In genomic region chr1:62295921-62296451, GRCh38 we compare ENCODE assay signal across 1 cellular context.
TF ChIP-seq lines count a peak whose summit lies in the region.

No MANE protein-coding gene starts in this region.

TF ChIP-seq in HepG2, 621 proteins besides CTCF, POLR2A, EP300 and RAD21 (continued from another document):
- TF ChIP-seq KIAA2018 (CRISPR knock-in tag; IDR thresholded peaks at IDR 0.05; ENCODE audit: borderline replicate concordance) (no peak), ZNF879 (CRISPR knock-in tag; IDR thresholded peaks at IDR 0.05) (no peak)
